8 cellular contexts compared by ENCODE assay signal in genomic region chr6:148251286-148251685, GRCh38.
DNase-seq lines count a peak whose midpoint lies in the region; ATAC-seq and TF ChIP-seq lines count a peak whose summit lies in the region.

No MANE protein-coding gene starts in this region.

- no peak for ATAC-seq in GM19395 (IDR thresholded peaks at IDR 0.05; ENCODE audit: unreplicated experiment)

- DNase-seq in DMS153 (lab: John Stamatoyannopoulos, UW) (peak; percentile 1), HT-29 (ENCODE audit: low spot score) (peak; percentile 67), kidney glomerular epithelial cell (lab: John Stamatoyannopoulos, UW) (peak; percentile 58), NCI-H1092 treated with DMSO at 0.1 percent for 48 hours (lab: John Stamatoyannopoulos, UW) (no peak), NCI-H1436 treated with DMSO at 0.1 percent for 48 hours (lab: John Stamatoyannopoulos, UW) (no peak)
- no peak for DNase-seq in activated CD4-positive, alpha-beta T cell treated with anti-CD3 and anti-CD28 coated beads for 4 hours

- no peak overlapping the region for H3K27ac ChIP-seq in VCaP

- TF ChIP-seq CTCF in VCaP (conservative IDR thresholded peaks at IDR 0.05): peak; percentile 68

Comparison
In these comparisons a context has a peak if more than half of its experiments do, and no peak if none do; other contexts are left out.
1. DNase-seq: peak in DMS153 (single experiment), HT-29 (single experiment) and kidney glomerular epithelial cell (single experiment); none in activated CD4-positive, alpha-beta T cell treated with anti-CD3 and anti-CD28 coated beads for 4 hours (0 of 2), NCI-H1092 treated with DMSO at 0.1 percent for 48 hours (single experiment) and NCI-H1436 treated with DMSO at 0.1 percent for 48 hours (single experiment).